In the genomic region with DNA sequence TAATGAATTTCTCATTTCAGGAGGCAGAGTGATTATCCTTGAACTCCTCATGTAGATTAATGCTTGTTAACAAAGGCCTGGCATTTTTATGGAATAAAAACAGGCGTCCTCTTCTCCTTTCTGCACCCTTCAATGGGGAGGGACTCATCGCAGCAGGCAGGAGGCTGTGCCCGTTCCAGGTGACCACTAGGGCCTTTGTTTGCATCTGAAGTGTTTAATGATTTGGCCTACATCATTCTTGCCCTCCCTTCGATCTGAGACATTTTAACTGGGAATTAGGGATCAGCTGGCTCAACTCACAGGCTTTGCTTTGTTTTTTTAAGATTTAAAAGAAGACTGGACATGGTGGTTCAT, we compare ENCODE assay signal across 2 cellular contexts.
TF ChIP-seq lines count a peak whose summit lies in the region.

No MANE protein-coding gene starts in this region.

TF ChIP-seq in SK-N-SH, 30 proteins besides CTCF, POLR2A, EP300 and RAD21 (continued from another document):
- no peak for TF ChIP-seq TCF12 (IDR thresholded peaks at IDR 0.05)
TF ChIP-seq in SK-N-SH: peak in this region for 0.

TF ChIP-seq in SK-N-SH treated with all-trans-retinoic acid at 6 μM for 48 hours, 23 proteins besides CTCF, POLR2A, EP300 and RAD21 (continued from another document):
- TF ChIP-seq TSHZ2 (CRISPR knock-in tag; IDR thresholded peaks at IDR 0.05) (no peak), ARNTL (CRISPR knock-in tag; IDR thresholded peaks at IDR 0.05; ENCODE audit: borderline replicate concordance, low read depth) (no peak), ZNF8 (CRISPR knock-in tag; IDR thresholded peaks at IDR 0.05) (no peak), PPARA (CRISPR knock-in tag; IDR thresholded peaks at IDR 0.05; ENCODE audit: borderline replicate concordance) (no peak), GLIS3 (CRISPR knock-in tag; IDR thresholded peaks at IDR 0.05) (no peak), ZC3H10 (CRISPR knock-in tag; IDR thresholded peaks at IDR 0.05) (no peak), ZFP3 (CRISPR knock-in tag; IDR thresholded peaks at IDR 0.05) (no peak), ZNF70 (CRISPR knock-in tag; IDR thresholded peaks at IDR 0.05) (no peak), ZNF565 (CRISPR knock-in tag; conservative IDR thresholded peaks at IDR 0.05; ENCODE audit: low read depth) (no peak), BACH2 (CRISPR knock-in tag; IDR thresholded peaks at IDR 0.05; ENCODE audit: borderline replicate concordance) (no peak), OSR1 (CRISPR knock-in tag; IDR thresholded peaks at IDR 0.05) (no peak), TOX (CRISPR knock-in tag; IDR thresholded peaks at IDR 0.05; ENCODE audit: borderline replicate concordance) (no peak), RARB (CRISPR knock-in tag; IDR thresholded peaks at IDR 0.05) (no peak)
- TF ChIP-seq, protein P1, sequence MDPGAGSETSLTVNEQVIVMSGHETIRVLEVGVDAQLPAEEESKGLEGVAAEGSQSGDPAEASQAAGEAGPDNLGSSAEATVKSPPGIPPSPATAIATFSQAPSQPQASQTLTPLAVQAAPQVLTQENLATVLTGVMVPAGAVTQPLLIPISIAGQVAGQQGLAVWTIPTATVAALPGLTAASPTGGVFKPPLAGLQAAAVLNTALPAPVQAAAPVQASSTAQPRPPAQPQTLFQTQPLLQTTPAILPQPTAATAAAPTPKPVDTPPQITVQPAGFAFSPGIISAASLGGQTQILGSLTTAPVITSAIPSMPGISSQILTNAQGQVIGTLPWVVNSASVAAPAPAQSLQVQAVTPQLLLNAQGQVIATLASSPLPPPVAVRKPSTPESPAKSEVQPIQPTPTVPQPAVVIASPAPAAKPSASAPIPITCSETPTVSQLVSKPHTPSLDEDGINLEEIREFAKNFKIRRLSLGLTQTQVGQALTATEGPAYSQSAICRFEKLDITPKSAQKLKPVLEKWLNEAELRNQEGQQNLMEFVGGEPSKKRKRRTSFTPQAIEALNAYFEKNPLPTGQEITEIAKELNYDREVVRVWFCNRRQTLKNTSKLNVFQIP (CRISPR knock-in tag; IDR thresholded peaks at IDR 0.05; ENCODE audit: borderline replicate concordance, low read depth), result no peak
- TF ChIP-seq, protein P2, sequence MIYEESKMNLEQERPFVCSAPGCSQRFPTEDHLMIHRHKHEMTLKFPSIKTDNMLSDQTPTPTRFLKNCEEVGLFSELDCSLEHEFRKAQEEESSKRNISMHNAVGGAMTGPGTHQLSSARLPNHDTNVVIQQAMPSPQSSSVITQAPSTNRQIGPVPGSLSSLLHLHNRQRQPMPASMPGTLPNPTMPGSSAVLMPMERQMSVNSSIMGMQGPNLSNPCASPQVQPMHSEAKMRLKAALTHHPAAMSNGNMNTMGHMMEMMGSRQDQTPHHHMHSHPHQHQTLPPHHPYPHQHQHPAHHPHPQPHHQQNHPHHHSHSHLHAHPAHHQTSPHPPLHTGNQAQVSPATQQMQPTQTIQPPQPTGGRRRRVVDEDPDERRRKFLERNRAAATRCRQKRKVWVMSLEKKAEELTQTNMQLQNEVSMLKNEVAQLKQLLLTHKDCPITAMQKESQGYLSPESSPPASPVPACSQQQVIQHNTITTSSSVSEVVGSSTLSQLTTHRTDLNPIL (CRISPR knock-in tag; IDR thresholded peaks at IDR 0.05; ENCODE audit: low read depth), result no peak
TF ChIP-seq in SK-N-SH treated with all-trans-retinoic acid at 6 μM for 48 hours: peak in this region for 0.
